8 cellular contexts compared by ENCODE assay signal in the genomic region with DNA sequence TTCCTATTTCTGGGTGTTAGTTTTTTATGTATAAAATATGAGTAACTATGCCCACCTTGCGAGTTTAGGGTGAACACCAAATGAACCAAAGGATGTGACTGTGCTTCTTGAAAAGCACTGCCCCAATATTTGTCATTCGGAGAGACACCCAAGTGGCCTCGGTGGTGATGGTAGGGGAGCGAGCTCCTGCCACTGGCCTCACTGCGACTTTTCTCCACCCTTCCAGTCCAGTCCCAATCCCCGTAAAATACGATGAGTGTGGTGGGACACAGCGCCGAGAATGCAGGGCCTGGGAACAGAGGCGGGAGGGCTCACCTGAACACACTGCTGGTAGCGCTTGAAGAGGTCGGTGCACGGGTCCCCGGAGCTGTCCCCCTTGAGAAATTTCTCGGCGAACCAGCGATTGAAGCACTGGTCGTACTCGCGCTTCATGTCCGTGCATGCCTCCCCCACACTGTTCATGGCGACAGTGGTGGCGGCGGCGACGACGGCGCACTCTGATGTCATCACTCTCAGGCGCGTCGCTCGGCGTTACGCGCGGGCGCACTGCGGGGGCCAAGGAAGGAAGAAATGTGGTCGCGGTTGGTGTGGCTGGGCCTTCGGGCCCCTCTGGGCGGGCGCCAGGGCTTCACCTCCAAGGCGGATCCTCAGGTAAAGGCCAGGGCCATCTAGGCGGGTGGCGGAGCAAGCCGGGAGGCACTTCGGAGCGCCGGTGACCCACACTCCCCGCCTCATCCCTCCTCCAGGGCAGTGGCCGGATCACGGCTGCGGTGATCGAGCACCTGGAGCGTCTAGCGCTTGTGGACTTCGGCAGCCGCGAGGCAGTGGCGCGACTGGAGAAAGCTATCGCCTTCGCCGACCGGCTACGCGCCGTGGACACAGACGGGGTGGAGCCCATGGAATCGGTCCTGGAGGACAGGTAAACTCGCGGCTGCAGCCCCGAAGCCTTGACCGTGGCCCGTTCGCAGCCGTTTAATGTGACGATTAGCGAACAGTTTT. TPM values are rescaled to one million over a fixed set of nuclear protein-coding genes. Genes with fewer than 3 reads are reported as not detected.
DNase-seq lines count a peak whose midpoint lies in the region; ATAC-seq and TF ChIP-seq lines count a peak whose summit lies in the region.

A gene with protein sequence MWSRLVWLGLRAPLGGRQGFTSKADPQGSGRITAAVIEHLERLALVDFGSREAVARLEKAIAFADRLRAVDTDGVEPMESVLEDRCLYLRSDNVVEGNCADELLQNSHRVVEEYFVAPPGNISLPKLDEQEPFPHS (plus strand): TSS at position 534 of the 999 bp plus-strand sequence. CDS start 37 bp downstream, at position 571.
A gene (minus strand): TSS at position 474 of the 999 bp plus-strand sequence. CDS start 12 bp downstream, at position 462.

- peaks cover 32% of the 10 kb centered on the region for H3K4me1 Mint-ChIP-seq in dendritic cell treated with granulocyte-macrophage colony-stimulating factor and Interleukin-4, amounts not matched to agents 40 ng/mL and 50 ng/mL, for 4 days (ENCODE audit: low read depth)

- peaks cover 53 to 76% (median 67%) of the 10 kb centered on the region in 11 experiments for H3K36me3 ChIP-seq in BLaER1 treated with 17β-estradiol and CSF1 and Interleukin-3, amounts not matched to agents 10 nM and 100 nM
- peaks cover 5 to 13% (median 8%) of the 10 kb centered on the region in 4 donors for H3K36me3 ChIP-seq in liver (ENCODE audit: control insufficient read depth in 4 of 4, insufficient read depth in 3 of 4, low read depth in 1 of 4, low read length in 3 of 4)

- peak within 1 kb of the TSS; percentile 87 for H3K4me3 Mint-ChIP-seq in dendritic cell treated with granulocyte-macrophage colony-stimulating factor and Interleukin-4, amounts not matched to agents 40 ng/mL and 50 ng/mL, for 4 days

- H3K27me3 ChIP-seq in BLaER1 treated with 17β-estradiol and CSF1 and Interleukin-3, amounts not matched to agents 10 nM and 100 nM: no peaks in the 10 kb centered on the region
- H3K27me3 ChIP-seq in liver (ENCODE audit: control insufficient read depth in 4 of 4, insufficient read depth in 4 of 4, low read length in 3 of 4): no peaks in the 10 kb centered on the region

- H4K20me1 ChIP-seq in BLaER1 treated with 17β-estradiol and CSF1 and Interleukin-3, amounts not matched to agents 10 nM and 100 nM: peaks cover 3 to 84% (median 62%) of the 10 kb centered on the region in 11 experiments; a peak in 20 of 22 replicates

- no peaks in the 10 kb centered on the region for H3K9me3 ChIP-seq in BLaER1 treated with 17β-estradiol and CSF1 and Interleukin-3, amounts not matched to agents 10 nM and 100 nM (replicated peaks in 1 of 11)
- H3K9me3 ChIP-seq in liver (ENCODE audit: control insufficient read depth in 4 of 4, low read length in 3 of 4): no peaks in the 10 kb centered on the region

- peak in 1 of 2 donors; percentile 7 for TF ChIP-seq RAD21 in liver (IDR thresholded peaks at IDR 0.05)

- no peak for TF ChIP-seq CTCF in liver (IDR thresholded peaks at IDR 0.05; ENCODE audit: low read depth, low read length, missing input control)

- peak; percentile 88 for ATAC-seq in HG03442 (IDR thresholded peaks at IDR 0.05; ENCODE audit: unreplicated experiment)

- H3K4me3 ChIP-seq in BLaER1 treated with 17β-estradiol and CSF1 and Interleukin-3, amounts not matched to agents 10 nM and 100 nM: peak within 1 kb of the TSS; percentile 78 to 99 (median 96)
- peak within 1 kb of the TSS; percentile 64 to 100 (median 87) for H3K4me3 ChIP-seq in liver (ENCODE audit: low read depth in 1 of 3, low read length in 3 of 3)

- H3K27me3 Mint-ChIP-seq in dendritic cell treated with granulocyte-macrophage colony-stimulating factor and Interleukin-4, amounts not matched to agents 40 ng/mL and 50 ng/mL, for 4 days: no peaks in the 10 kb centered on the region

- peaks cover 71% of the 10 kb centered on the region for H3K36me3 Mint-ChIP-seq in dendritic cell treated with granulocyte-macrophage colony-stimulating factor and Interleukin-4, amounts not matched to agents 40 ng/mL and 50 ng/mL, for 4 days (ENCODE audit: low read depth)

- intact Hi-C loops in dendritic cell treated with granulocyte-macrophage colony-stimulating factor and Interleukin-4, amounts not matched to agents 40 ng/mL and 50 ng/mL, for 4 days (cut with micrococcal nuclease): no loop called here

- peak within 1 kb of the TSS; percentile 82 to 99 (median 95) for H3K4me2 ChIP-seq in BLaER1 treated with 17β-estradiol and CSF1 and Interleukin-3, amounts not matched to agents 10 nM and 100 nM

- peaks cover 27 to 45% (median 36%) of the 10 kb centered on the region in 10 experiments for H3K4me1 ChIP-seq in BLaER1 treated with 17β-estradiol and CSF1 and Interleukin-3, amounts not matched to agents 10 nM and 100 nM
- peaks cover 3 to 31% (median 23%) of the 10 kb centered on the region in 4 donors for H3K4me1 ChIP-seq in liver (ENCODE audit: control insufficient read depth in 4 of 4, insufficient read depth in 4 of 4, low read length in 3 of 4)

- H3K9ac ChIP-seq in BLaER1 treated with 17β-estradiol and CSF1 and Interleukin-3, amounts not matched to agents 10 nM and 100 nM: peak within 1 kb of the TSS; percentile 87 to 92 (median 90)
- peak within 1 kb of the TSS; percentile 50 to 88 for H3K9ac ChIP-seq in liver (ENCODE audit: low read depth in 1 of 2, low read length in 2 of 2)

- H3K27ac Mint-ChIP-seq in dendritic cell treated with granulocyte-macrophage colony-stimulating factor and Interleukin-4, amounts not matched to agents 40 ng/mL and 50 ng/mL, for 4 days: peak within 1 kb of the TSS; percentile 99

- no peaks in the 10 kb centered on the region for H3K9me3 Mint-ChIP-seq in dendritic cell treated with granulocyte-macrophage colony-stimulating factor and Interleukin-4, amounts not matched to agents 40 ng/mL and 50 ng/mL, for 4 days

- DNase-seq in GM19240 (ENCODE audit: insufficient read length, low spot score) (peak; percentile 45), NCI-H526 treated with DMSO at 0.1 percent for 48 hours (lab: John Stamatoyannopoulos, UW) (peak; percentile 74)
- DNase-seq in activated CD4-positive, alpha-beta T cell treated with anti-CD3 and anti-CD28 coated beads, Interleukin-2, amount 50 U/mL, for 24 hours (ENCODE audit: low read depth in 1 of 2, low spot score in 1 of 2): peak; percentile 85 to 86
- DNase-seq in stimulated activated CD4-positive, alpha-beta T cell treated with anti-CD3 and anti-CD28 coated beads, Interleukin-4, amount 100 ng/mL, for 24 hours: peak; percentile 87

- peak within 1 kb of the TSS; percentile 72 to 89 (median 86) for H3K27ac ChIP-seq in BLaER1 treated with 17β-estradiol and CSF1 and Interleukin-3, amounts not matched to agents 10 nM and 100 nM
- H3K27ac ChIP-seq in liver (ENCODE audit: low read depth in 1 of 2, low read length in 2 of 2): peak within 1 kb of the TSS; percentile 83 to 87

- WGBS in liver: under 1% methylated on average over 80 of the region's 80 CpGs

TF ChIP-seq in liver, 16 proteins besides CTCF, POLR2A, EP300 and RAD21 (continues in another document):
- TF ChIP-seq, protein P1, sequence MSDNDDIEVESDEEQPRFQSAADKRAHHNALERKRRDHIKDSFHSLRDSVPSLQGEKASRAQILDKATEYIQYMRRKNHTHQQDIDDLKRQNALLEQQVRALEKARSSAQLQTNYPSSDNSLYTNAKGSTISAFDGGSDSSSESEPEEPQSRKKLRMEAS (IDR thresholded peaks at IDR 0.05): peak; percentile 69
- TF ChIP-seq NR2F2 (IDR thresholded peaks at IDR 0.05): no peak
- no peak for TF ChIP-seq FOXA1 (IDR thresholded peaks at IDR 0.05)
- TF ChIP-seq, protein P2, sequence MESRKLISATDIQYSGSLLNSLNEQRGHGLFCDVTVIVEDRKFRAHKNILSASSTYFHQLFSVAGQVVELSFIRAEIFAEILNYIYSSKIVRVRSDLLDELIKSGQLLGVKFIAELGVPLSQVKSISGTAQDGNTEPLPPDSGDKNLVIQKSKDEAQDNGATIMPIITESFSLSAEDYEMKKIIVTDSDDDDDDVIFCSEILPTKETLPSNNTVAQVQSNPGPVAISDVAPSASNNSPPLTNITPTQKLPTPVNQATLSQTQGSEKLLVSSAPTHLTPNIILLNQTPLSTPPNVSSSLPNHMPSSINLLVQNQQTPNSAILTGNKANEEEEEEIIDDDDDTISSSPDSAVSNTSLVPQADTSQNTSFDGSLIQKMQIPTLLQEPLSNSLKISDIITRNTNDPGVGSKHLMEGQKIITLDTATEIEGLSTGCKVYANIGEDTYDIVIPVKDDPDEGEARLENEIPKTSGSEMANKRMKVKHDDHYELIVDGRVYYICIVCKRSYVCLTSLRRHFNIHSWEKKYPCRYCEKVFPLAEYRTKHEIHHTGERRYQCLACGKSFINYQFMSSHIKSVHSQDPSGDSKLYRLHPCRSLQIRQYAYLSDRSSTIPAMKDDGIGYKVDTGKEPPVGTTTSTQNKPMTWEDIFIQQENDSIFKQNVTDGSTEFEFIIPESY (IDR thresholded peaks at IDR 0.05): no peak
- TF ChIP-seq TAF1 (conservative IDR thresholded peaks at IDR 0.05): no peak
- peak in 1 of 2 donors; percentile 70 for TF ChIP-seq EGR1 (IDR thresholded peaks at IDR 0.05; ENCODE audit: low read depth in 2 of 2)
- peak; percentile 32 to 35 for TF ChIP-seq RXRA (IDR thresholded peaks at IDR 0.05)
- peak; percentile 23 for TF ChIP-seq SP1 (IDR thresholded peaks at IDR 0.05)
- TF ChIP-seq HNF4G (IDR thresholded peaks at IDR 0.05): no peak
- peak in 1 of 2 donors; percentile 83 for TF ChIP-seq GABPA (IDR thresholded peaks at IDR 0.05 in 1 of 2, conservative IDR thresholded peaks at IDR 0.05 in 1 of 2)
- TF ChIP-seq, protein P3, sequence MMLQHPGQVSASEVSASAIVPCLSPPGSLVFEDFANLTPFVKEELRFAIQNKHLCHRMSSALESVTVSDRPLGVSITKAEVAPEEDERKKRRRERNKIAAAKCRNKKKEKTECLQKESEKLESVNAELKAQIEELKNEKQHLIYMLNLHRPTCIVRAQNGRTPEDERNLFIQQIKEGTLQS (IDR thresholded peaks at IDR 0.05): peak; percentile 59
- TF ChIP-seq YY1 (IDR thresholded peaks at IDR 0.05): peak; percentile 97
- TF ChIP-seq JUND (IDR thresholded peaks at IDR 0.05): no peak

RNA-seq across cellular contexts. Expression of the first gene that starts in this region (rescaled TPM):
- 10 to 100 TPM; 13.0 to 15.5 TPM for total RNA-seq in liver
- 10 to 100 TPM in 1 of 2 donors, 1 to 10 TPM in 1; 8.9 to 13.5 TPM for polyA plus RNA-seq in liver

RNA-seq across cellular contexts. Expression of the second gene that starts in this region (rescaled TPM):
- total RNA-seq in liver: 10 to 100 TPM; 11.9 to 13.3 TPM
- 10 to 100 TPM; 24.7 to 39.9 TPM for polyA plus RNA-seq in liver

Comparison
In these comparisons a context has a peak if more than half of its experiments do, and no peak if none do; other contexts are left out.
1. Peak in every context shown above with its lines: DNase-seq, ATAC-seq, H3K4me3 ChIP-seq and H3K27ac ChIP-seq.